Comparison of ENCODE assay signal across 1 cellular context in genomic region chr17:39759204-39759603, GRCh38.
TF ChIP-seq lines count a peak whose summit lies in the region.

No MANE protein-coding gene starts in this region.

TF ChIP-seq in SK-N-SH treated with all-trans-retinoic acid at 6 μM for 48 hours, 23 proteins besides CTCF, POLR2A, EP300 and RAD21 (continued from another document):
- no peak for TF ChIP-seq POU6F1 (CRISPR knock-in tag; IDR thresholded peaks at IDR 0.05; ENCODE audit: borderline replicate concordance, low read depth)
- TF ChIP-seq OSR1 (CRISPR knock-in tag; IDR thresholded peaks at IDR 0.05) = no peak
- no peak for TF ChIP-seq ARNTL (CRISPR knock-in tag; IDR thresholded peaks at IDR 0.05; ENCODE audit: borderline replicate concordance, low read depth)
- TF ChIP-seq RARB (CRISPR knock-in tag; IDR thresholded peaks at IDR 0.05) = no peak
- TF ChIP-seq ZFP3 (CRISPR knock-in tag; IDR thresholded peaks at IDR 0.05) = no peak
